ENCODE assay signal across 5 cellular contexts in the genomic region with DNA sequence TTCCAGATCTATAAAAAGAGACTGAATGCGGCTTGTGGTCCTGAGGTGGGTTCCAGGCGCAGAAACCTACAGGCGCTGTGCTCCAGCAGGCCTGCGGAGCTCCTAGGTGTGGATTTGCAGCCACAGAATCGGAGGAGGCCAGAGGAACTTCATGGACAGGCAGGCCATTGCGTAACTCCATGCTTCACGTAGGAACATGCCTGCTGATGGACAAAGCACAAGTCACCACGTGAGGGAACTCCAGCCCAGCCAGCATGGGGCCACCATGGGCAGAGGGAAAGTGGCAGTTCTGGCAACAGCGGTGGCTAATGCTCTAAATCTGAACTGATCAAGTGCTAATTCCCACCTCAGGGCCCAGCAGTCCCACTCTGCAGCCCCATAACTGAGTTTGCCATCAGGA. TPM values are rescaled to one million over a fixed set of nuclear protein-coding genes. Genes with fewer than 3 reads are reported as not detected.
"Had no signal": no experiment of that assay in that cellular context is flagged by ENCODE, and none has a peak within 500 bp of the region (broad histone marks: within the 10 kb centered on the region; RNA-seq: fewer than 3 reads in every experiment).

No MANE protein-coding gene starts in this region.

RNA-seq across cellular contexts. Expression of a gene that starts 17.2 kb away (rescaled TPM):
- total RNA-seq: HT-29, HT1080, IMR-90, K562 had no signal
- polyA plus RNA-seq: IgD-negative memory B cell, IMR-90, K562 had no signal

RNA-seq across cellular contexts. Expression of a gene that starts 29.1 kb away (rescaled TPM):
- total RNA-seq: IMR-90 had no signal
- polyA plus RNA-seq: IgD-negative memory B cell, IMR-90 had no signal
